Comparison of ENCODE assay signal across 19 cellular contexts in genomic region chr2:108413731-108414130, GRCh38. TPM values are rescaled to one million over a fixed set of nuclear protein-coding genes. Genes with fewer than 3 reads are reported as not detected.
A peak's percentile ranks its signal among the peaks of the same experiment; 100 is the strongest.
DNase-seq lines count a peak whose midpoint lies in the region; ATAC-seq, FAIRE-seq and TF ChIP-seq lines count a peak whose summit lies in the region.
"Had no signal": no experiment of that assay in that cellular context is flagged by ENCODE, and none has a peak within 500 bp of the region (broad histone marks: within the 10 kb centered on the region; RNA-seq: fewer than 3 reads in every experiment).

No MANE protein-coding gene starts in this region.

- DNase-seq in IMR-90, result no peak
- DNase-seq in astrocyte (ENCODE audit: low read depth), result no peak
- DNase-seq in fibroblast of villous mesenchyme (ENCODE audit: low read depth), result peak; percentile 76
- no peak for DNase-seq in smooth muscle cell (lab: John Stamatoyannopoulos, UW; ENCODE audit: unreplicated experiment)
- DNase-seq in urothelium cell line (ENCODE audit: low spot score), result no peak
- DNase-seq in coronary artery (ENCODE audit: low spot score), result no peak
- DNase-seq in ureter (ENCODE audit: low spot score), result no peak
- no peak for DNase-seq in CD4-positive, alpha-beta T cell
- DNase-seq: CD8-positive, alpha-beta memory T cell; DMS79; GDM1; Kasumi-1; NCI-H187; NCI-H69; NK-92 treated with Interleukin-12 subunit alpha and Interleukin-12 subunit beta, amount 100 ng/mL, for 24 hours had no signal

- FAIRE-seq in astrocyte (lab: Jason Lieb, UNC) (no peak), urothelium cell line (lab: Jason Lieb, UNC) (no peak)
- FAIRE-seq: D721Med, GM12878 had no signal

- peak overlapping the region; percentile 90 for H2BK20ac ChIP-seq in IMR-90 (ENCODE audit: low read depth, low read length)

- H3K36me3 ChIP-seq in IMR-90 (ENCODE audit: control insufficient read depth, insufficient read depth, low read length) (no peaks in the 10 kb centered on the region), astrocyte (ENCODE audit: insufficient read depth, low read length) (no peaks in the 10 kb centered on the region), smooth muscle cell (ENCODE audit: low read depth) (no peaks in the 10 kb centered on the region)

- CTCF ChIA-PET in IMR-90 (lab: Yijun Ruan, JAX), result interaction anchor here (0.6 kb wide), 1 partner anchor 27 kb away, joined by 4 read pairs; no protein-coding TSS in a partner anchor
- CTCF ChIA-PET in CD4-positive, alpha-beta T cell (lab: Charles Lee), result no interaction called here

- H3K79me2 ChIP-seq in astrocyte (ENCODE audit: insufficient read depth, low read length) (no peaks in the 10 kb centered on the region), smooth muscle cell (ENCODE audit: low read depth) (no peaks in the 10 kb centered on the region)

- H3K4me2 ChIP-seq in IMR-90 (ENCODE audit: low read depth, low read length) (no peak overlapping the region), astrocyte (ENCODE audit: low read length) (peak overlapping the region; percentile 28), smooth muscle cell (no peak overlapping the region)

- H3K27ac ChIP-seq in IMR-90 (ENCODE audit: insufficient read depth, low read length) (no peak overlapping the region; the same call in 1 of the 2 replicates), astrocyte (ENCODE audit: low read depth, low read length) (no peak overlapping the region), smooth muscle cell (ENCODE audit: low read depth) (peak overlapping the region; percentile 56), coronary artery (no peak overlapping the region)
- H3K27ac ChIP-seq in CD4-positive, alpha-beta T cell (ENCODE audit: low read depth, low read length), result no peak overlapping the region

- no peak overlapping the region for H3K4me3 Mint-ChIP-seq in astrocyte (ENCODE audit: unreplicated experiment)
- no peak overlapping the region for H3K4me3 Mint-ChIP-seq in CD4-positive, alpha-beta T cell
- H3K4me3 Mint-ChIP-seq: CD8-positive, alpha-beta memory T cell; IgD-negative memory B cell had no signal

- peaks cover 19% of the 10 kb centered on the region for H3K9me1 ChIP-seq in IMR-90 (ENCODE audit: insufficient read depth, low read length)

- peaks cover 12% of the 10 kb centered on the region for H3K4me1 ChIP-seq in IMR-90 (ENCODE audit: control insufficient read depth, insufficient read depth, low read length)
- H3K4me1 ChIP-seq in astrocyte (ENCODE audit: insufficient read depth, low read length), result peaks cover 12% of the 10 kb centered on the region
- no peaks in the 10 kb centered on the region for H3K4me1 ChIP-seq in smooth muscle cell (ENCODE audit: low read depth)

- BruUV-seq in IMR-90 (replicated peaks; lab: Mats Ljungman, UMichigan), result no TSS peak

- H3F3A ChIP-seq in smooth muscle cell (ENCODE audit: low read depth), result no peaks in the 10 kb centered on the region

- TF ChIP-seq CTCF in IMR-90 (conservative IDR thresholded peaks at IDR 0.05; ENCODE audit: low read depth, low read length) (no peak), astrocyte (IDR thresholded peaks at IDR 0.05; ENCODE audit: insufficient read depth, low read depth, low read length) (no peak), fibroblast of villous mesenchyme (IDR thresholded peaks at IDR 0.05; ENCODE audit: insufficient read depth, low read depth, low read length) (no peak), smooth muscle cell (IDR thresholded peaks at IDR 0.05; ENCODE audit: borderline replicate concordance, insufficient read depth, poor library complexity, severe bottlenecking) (no peak), coronary artery (IDR thresholded peaks at IDR 0.05) (no peak)
- no peak for TF ChIP-seq CTCF in CD4-positive, alpha-beta T cell (IDR thresholded peaks at IDR 0.05)

- no peaks in the 10 kb centered on the region for H3K9me3 Mint-ChIP-seq in astrocyte (ENCODE audit: unreplicated experiment)
- no peaks in the 10 kb centered on the region for H3K9me3 Mint-ChIP-seq in CD4-positive, alpha-beta T cell
- H3K9me3 Mint-ChIP-seq: CD8-positive, alpha-beta memory T cell had no signal

- peak overlapping the region; percentile 83 for H3K4ac ChIP-seq in IMR-90 (ENCODE audit: low read depth, low read length)

- H3K4me3 ChIP-seq in IMR-90 (ENCODE audit: insufficient read depth, low read depth, low read length), result no peak overlapping the region
- H3K4me3 ChIP-seq in astrocyte (ENCODE audit: insufficient read depth, low read depth, low read length), result no peak overlapping the region
- H3K4me3 ChIP-seq in fibroblast of villous mesenchyme (ENCODE audit: low read depth, low read length), result no peak overlapping the region
- no peak overlapping the region for H3K4me3 ChIP-seq in smooth muscle cell
- no peak overlapping the region for H3K4me3 ChIP-seq in coronary artery
- H3K4me3 ChIP-seq: GM12878 had no signal

- H3K27me3 ChIP-seq in IMR-90 (ENCODE audit: control insufficient read depth, insufficient read depth, low read length) (no peaks in the 10 kb centered on the region), astrocyte (ENCODE audit: insufficient read depth, low read length) (no peaks in the 10 kb centered on the region), smooth muscle cell (ENCODE audit: low read depth) (no peaks in the 10 kb centered on the region)
- no peaks in the 10 kb centered on the region for H3K27me3 ChIP-seq in CD4-positive, alpha-beta T cell (ENCODE audit: control insufficient read depth, insufficient read depth, low read length)

- in situ Hi-C loops in IMR-90 (cut with MboI; ENCODE audit: low sequenced_read_pairs), result no loop called here

- peak overlapping the region; percentile 89; the same call in 1 of the 2 replicates for H3K23ac ChIP-seq in IMR-90 (ENCODE audit: low read depth, low read length)

- H3K56ac ChIP-seq in IMR-90 (ENCODE audit: extremely low read depth, insufficient read depth, low read length), result peak overlapping the region; percentile 47; the same call in 1 of the 2 replicates

- peak overlapping the region; percentile 66 to 89 for H4K8ac ChIP-seq in IMR-90 (ENCODE audit: low read depth in 2 of 2, low read length in 2 of 2)

- no peak overlapping the region for H2AK9ac ChIP-seq in IMR-90 (replicated peaks; ENCODE audit: low read depth, low read length, poor library complexity)

- peak overlapping the region; percentile 75 for H2BK5ac ChIP-seq in IMR-90 (ENCODE audit: low read depth, low read length, poor library complexity, severe bottlenecking)

- H3K36me3 Mint-ChIP-seq in astrocyte (ENCODE audit: low read depth, unreplicated experiment), result no peaks in the 10 kb centered on the region
- H3K36me3 Mint-ChIP-seq in CD4-positive, alpha-beta T cell (ENCODE audit: low read depth), result no peaks in the 10 kb centered on the region
- H3K36me3 Mint-ChIP-seq: CD8-positive, alpha-beta memory T cell had no signal

- H3K18ac ChIP-seq in IMR-90 (ENCODE audit: low read depth, low read length), result peak overlapping the region; percentile 72; the same call in 1 of the 2 replicates

- H2AK5ac ChIP-seq in IMR-90 (ENCODE audit: low read depth, low read length), result peak overlapping the region; percentile 95

- intact Hi-C loops in IMR-90 (cut with micrococcal nuclease), result loop anchor here (5.0 kb wide), 1 partner anchor 34 kb away; the partner anchor contains the start of gene GCC2
- intact Hi-C loops in CD4-positive, alpha-beta T cell (cut with DNase I, micrococcal nuclease), result no loop called here

- H3K27ac Mint-ChIP-seq in astrocyte (ENCODE audit: unreplicated experiment), result no peak overlapping the region
- no peak overlapping the region for H3K27ac Mint-ChIP-seq in CD4-positive, alpha-beta T cell
- H3K27ac Mint-ChIP-seq: IgD-negative memory B cell had no signal

- H4K91ac ChIP-seq in IMR-90 (ENCODE audit: insufficient read depth, low read depth, low read length), result peak overlapping the region; percentile 83; the same call in 1 of the 2 replicates

- no peak overlapping the region for H2AFZ ChIP-seq in IMR-90 (replicated peaks; ENCODE audit: low read length, poor library complexity)
- no peak overlapping the region for H2AFZ ChIP-seq in astrocyte (ENCODE audit: low read depth, low read length)
- H2AFZ ChIP-seq in smooth muscle cell (ENCODE audit: low read depth), result no peak overlapping the region

- H3K14ac ChIP-seq in IMR-90 (replicated peaks; ENCODE audit: low read depth, low read length), result peak overlapping the region; percentile 76

- H3K79me1 ChIP-seq in IMR-90 (ENCODE audit: low read depth in 1 of 2, low read length in 2 of 2), result peaks cover 0 to 8% of the 10 kb centered on the region in 2 experiments; a peak in 1 of 4 replicates

- dilution Hi-C loops in IMR-90 (cut with HindIII; ENCODE audit: low sequenced_read_pairs, unreplicated experiment), result no loop called here

- no peak overlapping the region for H3K9ac ChIP-seq in IMR-90 (ENCODE audit: low read depth, low read length)
- H3K9ac ChIP-seq in astrocyte (ENCODE audit: low read length), result no peak overlapping the region
- H3K9ac ChIP-seq in smooth muscle cell (ENCODE audit: low read depth), result no peak overlapping the region

- H3K27me3 Mint-ChIP-seq in astrocyte (ENCODE audit: low read depth, unreplicated experiment), result no peaks in the 10 kb centered on the region
- H3K27me3 Mint-ChIP-seq in CD4-positive, alpha-beta T cell, result peaks cover 6% of the 10 kb centered on the region

- ATAC-seq in IMR-90 (ENCODE audit: low read depth), result no peak
- no peak for ATAC-seq in CD4-positive, alpha-beta T cell (ENCODE audit: poor library complexity)
- ATAC-seq: GM12878 had no signal

- no peak for TF ChIP-seq RAD21 in IMR-90 (IDR thresholded peaks at IDR 0.05; ENCODE audit: low read length)

- H2BK120ac ChIP-seq in IMR-90 (ENCODE audit: low read depth, low read length), result peak overlapping the region; percentile 86

- H3K9me3 ChIP-seq in IMR-90 (ENCODE audit: control insufficient read depth, insufficient read depth, low read length) (no peaks in the 10 kb centered on the region), astrocyte (ENCODE audit: insufficient read depth, low read depth, low read length) (no peaks in the 10 kb centered on the region), smooth muscle cell (replicated peaks; ENCODE audit: low read depth) (no peaks in the 10 kb centered on the region)
- no peaks in the 10 kb centered on the region for H3K9me3 ChIP-seq in CD4-positive, alpha-beta T cell (ENCODE audit: control insufficient read depth, low read length)

- peak overlapping the region; percentile 66; the same call in 2 of the 3 replicates for H2BK15ac ChIP-seq in IMR-90 (ENCODE audit: low read depth, low read length)

- H3K4me1 Mint-ChIP-seq in astrocyte (ENCODE audit: low read depth, unreplicated experiment), result peaks cover 16% of the 10 kb centered on the region
- H3K4me1 Mint-ChIP-seq in CD4-positive, alpha-beta T cell (ENCODE audit: low read depth), result no peaks in the 10 kb centered on the region
- H3K4me1 Mint-ChIP-seq: CD8-positive, alpha-beta memory T cell; IgD-negative memory B cell had no signal

- TF ChIP-seq POLR2A in IMR-90 (IDR thresholded peaks at IDR 0.05; ENCODE audit: low read depth, low read length), result no peak

- POLR2A ChIA-PET in IMR-90 (lab: Charles Lee; ENCODE audit: unreplicated experiment), result no interaction called here
- POLR2A ChIA-PET in CD4-positive, alpha-beta T cell (lab: Charles Lee), result no interaction called here

- no peaks in the 10 kb centered on the region for H4K20me1 ChIP-seq in IMR-90 (ENCODE audit: insufficient read depth, low read length)
- H4K20me1 ChIP-seq in astrocyte (ENCODE audit: insufficient read depth, low read length), result no peaks in the 10 kb centered on the region
- no peaks in the 10 kb centered on the region for H4K20me1 ChIP-seq in smooth muscle cell (ENCODE audit: low read depth)

- 0 out of 2 replicates have a peak overlapping the region, but pooled peaks have one; percentile 5 for H4K5ac ChIP-seq in IMR-90 (ENCODE audit: low read depth, low read length)

RNA-seq across cellular contexts. Expression of gene GCC2, which starts 35.3 kb away (rescaled TPM):
- total RNA-seq in IMR-90 (2012; rRNA removed) (8.6 and 16.7 TPM in 2 replicates), astrocyte (49.3 and 53.9 TPM in 2 replicates), fibroblast of villous mesenchyme (21.3 and 30.7 TPM in 2 replicates), smooth muscle cell (36.3 and 36.4 TPM in 2 replicates), ureter (84.4 TPM)
- polyA plus RNA-seq in IMR-90 (2012; rRNA removed) (4.9 and 6.4 TPM in 2 replicates), smooth muscle cell (18.3 and 33.9 TPM in 2 replicates)
- polyA plus RNA-seq in IMR-90 (2012; cell fraction: cytosol; rRNA removed), result 0.88 and 0.95 TPM in 2 replicates
- 1.1 and 13.4 TPM in 2 replicates for polyA plus RNA-seq in IMR-90 (2012; cell fraction: nucleus; rRNA removed; ENCODE audit: low replicate concordance)
- 100 to 1,000 TPM; 134 to 141 TPM for total RNA-seq in CD4-positive, alpha-beta T cell

RNA-seq across cellular contexts. Expression of gene SULT1C4, which starts 36.0 kb away (rescaled TPM):
- total RNA-seq in IMR-90 (2012; rRNA removed), result 0.36 and 0.56 TPM in 2 replicates
- 0.27 and 0.50 TPM in 2 replicates for polyA plus RNA-seq in IMR-90 (2012; rRNA removed)
- polyA plus RNA-seq in IMR-90 (2012; cell fraction: cytosol; rRNA removed), result 0.26 and 0.49 TPM in 2 replicates
- polyA plus RNA-seq in IMR-90 (2012; cell fraction: nucleus; rRNA removed; ENCODE audit: low replicate concordance), result 0.35 and 1.9 TPM in 2 replicates
- 1.1 and 1.8 TPM in 2 replicates for total RNA-seq in astrocyte
- 0.32 and 0.43 TPM in 2 replicates for total RNA-seq in fibroblast of villous mesenchyme
- total RNA-seq in smooth muscle cell, result 3.9 and 9.2 TPM in 2 replicates
- polyA plus RNA-seq in smooth muscle cell, result 4.7 and 5.5 TPM in 2 replicates
- total RNA-seq in ureter, result 3.4 TPM
- not detected for total RNA-seq in CD4-positive, alpha-beta T cell
- total RNA-seq: CD8-positive, alpha-beta memory T cell; GM12878; HT1080 had no signal
- polyA plus RNA-seq: CD8-positive, alpha-beta memory T cell; IgD-negative memory B cell had no signal
